Comparison of ENCODE assay signal across 22 cellular contexts in the genomic region with DNA sequence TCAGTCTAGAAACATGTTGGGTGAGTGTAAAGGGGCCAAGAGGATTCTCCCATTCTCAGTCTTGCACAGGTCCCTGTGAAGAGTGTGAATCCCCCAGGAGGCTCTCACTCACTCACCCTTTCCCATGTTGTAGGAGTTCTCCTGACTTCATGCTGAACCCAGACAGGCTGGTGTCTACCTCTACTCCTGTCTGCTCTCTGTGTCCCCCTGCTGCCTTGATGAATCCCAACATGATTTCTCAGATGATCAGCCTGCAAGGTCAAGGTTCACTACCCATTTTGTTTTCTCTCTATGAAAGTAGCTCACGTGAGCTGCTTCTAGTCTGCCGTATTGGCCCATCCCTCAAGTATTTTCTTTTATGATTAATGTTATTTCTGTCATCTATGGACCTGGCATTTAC.
A peak's percentile ranks its signal among the peaks of the same experiment; 100 is the strongest.
DNase-seq lines count a peak whose midpoint lies in the region; ATAC-seq and TF ChIP-seq lines count a peak whose summit lies in the region.
"Had no signal": no experiment of that assay in that cellular context is flagged by ENCODE, and none has a peak within 500 bp of the region (broad histone marks: within the 10 kb centered on the region; RNA-seq: fewer than 3 reads in every experiment).

No MANE protein-coding gene starts in this region.

- H2AFZ ChIP-seq in DND-41 (ENCODE audit: low read depth, low read length), result no peak overlapping the region

- no peaks in the 10 kb centered on the region for H3K79me2 ChIP-seq in DND-41 (ENCODE audit: insufficient read depth, low read length)

- H3K9me3 ChIP-seq in DND-41 (ENCODE audit: insufficient read depth, low read length, severe bottlenecking) (peaks cover 17% of the 10 kb centered on the region), sigmoid colon (peaks cover 0 to 5% (median 2%) of the 10 kb centered on the region in 4 donors)

- TF ChIP-seq POLR2A in sigmoid colon (IDR thresholded peaks at IDR 0.05), result no peak

- no peaks in the 10 kb centered on the region for H4K20me1 ChIP-seq in DND-41 (ENCODE audit: insufficient read depth, low read length)

- no peak overlapping the region for H3K27ac ChIP-seq in DND-41 (ENCODE audit: low read length)
- no peak overlapping the region for H3K27ac ChIP-seq in sigmoid colon

- no peak for TF ChIP-seq EP300 in sigmoid colon (IDR thresholded peaks at IDR 0.05)

- H3K4me3 ChIP-seq in DND-41 (ENCODE audit: low read depth in 1 of 2, low read length in 2 of 2), result no peak overlapping the region
- H3K4me3 ChIP-seq in sigmoid colon, result no peak overlapping the region

- no peaks in the 10 kb centered on the region for H3K27me3 ChIP-seq in DND-41 (ENCODE audit: insufficient read depth, low read length, poor library complexity)
- H3K27me3 ChIP-seq in sigmoid colon, result no peaks in the 10 kb centered on the region

- H3K9ac ChIP-seq in DND-41 (ENCODE audit: low read depth, low read length), result no peak overlapping the region

- peaks cover 31% of the 10 kb centered on the region for H3K9me3 Mint-ChIP-seq in activated CD4-positive, alpha-beta T cell treated with anti-CD3 and anti-CD28 coated beads, Interleukin-2, amount 10 ng/mL, durations not matched to agents 24 days and 14 days
- H3K9me3 Mint-ChIP-seq in effector memory CD8-positive, alpha-beta T cell, result peaks cover 7 to 11% of the 10 kb centered on the region in 2 donors
- H3K9me3 Mint-ChIP-seq in stimulated activated effector memory CD8-positive, alpha-beta T cell treated with anti-CD3 and anti-CD28 coated beads, Interleukin-12 subunit alpha, Interleukin-12 subunit beta, amount 100 ng/mL, for 72 hours, result peaks cover 10% of the 10 kb centered on the region

- ATAC-seq in DND-41 (ENCODE audit: insufficient read depth, low read depth), result no peak
- peak; percentile 42 for ATAC-seq in effector memory CD8-positive, alpha-beta T cell (replicated peaks)
- ATAC-seq in stimulated activated effector memory CD8-positive, alpha-beta T cell treated with anti-CD3 and anti-CD28 coated beads, Interleukin-12 subunit alpha, Interleukin-12 subunit beta, amount 100 ng/mL, for 72 hours, result peak; percentile 32
- ATAC-seq: PC-3 had no signal

- peaks cover 2% of the 10 kb centered on the region for H3K4me1 Mint-ChIP-seq in activated CD4-positive, alpha-beta T cell treated with anti-CD3 and anti-CD28 coated beads, Interleukin-2, amount 10 ng/mL, durations not matched to agents 24 days and 14 days
- H3K4me1 Mint-ChIP-seq in effector memory CD8-positive, alpha-beta T cell (ENCODE audit: low read depth in 2 of 2), result peaks cover 30 to 49% of the 10 kb centered on the region in 2 donors
- H3K4me1 Mint-ChIP-seq in stimulated activated effector memory CD8-positive, alpha-beta T cell treated with anti-CD3 and anti-CD28 coated beads, Interleukin-12 subunit alpha, Interleukin-12 subunit beta, amount 100 ng/mL, for 72 hours, result peaks cover 30% of the 10 kb centered on the region

- no peaks in the 10 kb centered on the region for H3K36me3 Mint-ChIP-seq in activated CD4-positive, alpha-beta T cell treated with anti-CD3 and anti-CD28 coated beads, Interleukin-2, amount 10 ng/mL, durations not matched to agents 24 days and 14 days (ENCODE audit: low read depth)
- H3K36me3 Mint-ChIP-seq in effector memory CD8-positive, alpha-beta T cell (ENCODE audit: insufficient read depth), result peaks cover under 1% of the 10 kb centered on the region
- no peaks in the 10 kb centered on the region for H3K36me3 Mint-ChIP-seq in stimulated activated effector memory CD8-positive, alpha-beta T cell treated with anti-CD3 and anti-CD28 coated beads, Interleukin-12 subunit alpha, Interleukin-12 subunit beta, amount 100 ng/mL, for 72 hours

- H3K27ac Mint-ChIP-seq in activated CD4-positive, alpha-beta T cell treated with anti-CD3 and anti-CD28 coated beads, Interleukin-2, amount 10 ng/mL, durations not matched to agents 24 days and 14 days, result no peak overlapping the region
- peak overlapping the region; percentile 11 to 51 for H3K27ac Mint-ChIP-seq in effector memory CD8-positive, alpha-beta T cell
- H3K27ac Mint-ChIP-seq in stimulated activated effector memory CD8-positive, alpha-beta T cell treated with anti-CD3 and anti-CD28 coated beads, Interleukin-12 subunit alpha, Interleukin-12 subunit beta, amount 100 ng/mL, for 72 hours, result no peak overlapping the region

- TF ChIP-seq CTCF in DND-41 (IDR thresholded peaks at IDR 0.05; ENCODE audit: borderline replicate concordance, extremely low read depth, low read length, poor library complexity, severe bottlenecking) (peak; percentile 7), sigmoid colon (IDR thresholded peaks at IDR 0.05) (no peak)

- intact Hi-C loops in activated CD4-positive, alpha-beta T cell treated with anti-CD3 and anti-CD28 coated beads, Interleukin-2, amount 10 ng/mL, durations not matched to agents 24 days and 14 days (cut with micrococcal nuclease), result no loop called here
- intact Hi-C loops in sigmoid colon (cut with DNase I), result no loop called here

- no peak overlapping the region for H3K4me2 ChIP-seq in DND-41 (ENCODE audit: insufficient read depth, low read length)

- WGBS in sigmoid colon, 2 donors, result 68 to 87% methylated on average over 2 of the region's 2 CpGs

- H3K4me1 ChIP-seq in DND-41 (ENCODE audit: insufficient read depth, low read length) (no peaks in the 10 kb centered on the region), sigmoid colon (no peaks in the 10 kb centered on the region)

- DNase-seq in activated CD4-positive, alpha-beta T cell treated with anti-CD3 and anti-CD28 coated beads, Interleukin-2, amount 10 ng/mL, durations not matched to agents 24 days and 14 days, result peak; percentile 47
- DNase-seq in activated CD4-positive, alpha-beta T cell treated with anti-CD3 and anti-CD28 coated beads for 4 hours, result no peak
- DNase-seq in DND-41, result no peak
- peak in 1 of 3 experiments; percentile 8 for DNase-seq in effector memory CD8-positive, alpha-beta T cell
- no peak for DNase-seq in stimulated activated effector memory CD8-positive, alpha-beta T cell treated with anti-CD3 and anti-CD28 coated beads, Interleukin-12 subunit alpha, Interleukin-12 subunit beta, amount 100 ng/mL, for 72 hours (ENCODE audit: low spot score in 2 of 2)
- no peak for DNase-seq in A172 (ENCODE audit: low spot score)
- no peak for DNase-seq in sigmoid colon
- DNase-seq: 8988T, AML-193, C1 segment of cervical spinal cord, COR-L47, DMS79, H7, Karpas-422, NCI-H1092, NCI-H1436, NCI-H187 treated with DMSO at 0.1 percent for 48 hours, NCI-H2107, NCI-H446 treated with DMSO at 0.1 percent for 48 hours, NCI-H526 treated with DMSO at 0.1 percent for 48 hours, PC-3, Right ventricle myocardium superior had no signal

- no peak overlapping the region for H3K4me3 Mint-ChIP-seq in activated CD4-positive, alpha-beta T cell treated with anti-CD3 and anti-CD28 coated beads, Interleukin-2, amount 10 ng/mL, durations not matched to agents 24 days and 14 days
- H3K4me3 Mint-ChIP-seq in effector memory CD8-positive, alpha-beta T cell, result peak overlapping the region in 1 of 2 donors; percentile 4
- H3K4me3 Mint-ChIP-seq in stimulated activated effector memory CD8-positive, alpha-beta T cell treated with anti-CD3 and anti-CD28 coated beads, Interleukin-12 subunit alpha, Interleukin-12 subunit beta, amount 100 ng/mL, for 72 hours, result no peak overlapping the region

- H3K27me3 Mint-ChIP-seq in activated CD4-positive, alpha-beta T cell treated with anti-CD3 and anti-CD28 coated beads, Interleukin-2, amount 10 ng/mL, durations not matched to agents 24 days and 14 days, result peaks cover 2% of the 10 kb centered on the region
- no peaks in the 10 kb centered on the region for H3K27me3 Mint-ChIP-seq in effector memory CD8-positive, alpha-beta T cell

- no peaks in the 10 kb centered on the region for H3K36me3 ChIP-seq in DND-41 (ENCODE audit: insufficient read depth, low read length)
- H3K36me3 ChIP-seq in sigmoid colon, result no peaks in the 10 kb centered on the region

Comparison
In these comparisons a context has a peak if more than half of its experiments do, and no peak if none do; other contexts are left out.
1. H3K27ac Mint-ChIP-seq: peak in effector memory CD8-positive, alpha-beta T cell (2 of 2); none in activated CD4-positive, alpha-beta T cell treated with anti-CD3 and anti-CD28 coated beads, Interleukin-2, amount 10 ng/mL, durations not matched to agents 24 days and 14 days (single experiment) and stimulated activated effector memory CD8-positive, alpha-beta T cell treated with anti-CD3 and anti-CD28 coated beads, Interleukin-12 subunit alpha, Interleukin-12 subunit beta, amount 100 ng/mL, for 72 hours (single experiment).